Comparison of ENCODE assay signal across 14 cellular contexts in the genomic region with DNA sequence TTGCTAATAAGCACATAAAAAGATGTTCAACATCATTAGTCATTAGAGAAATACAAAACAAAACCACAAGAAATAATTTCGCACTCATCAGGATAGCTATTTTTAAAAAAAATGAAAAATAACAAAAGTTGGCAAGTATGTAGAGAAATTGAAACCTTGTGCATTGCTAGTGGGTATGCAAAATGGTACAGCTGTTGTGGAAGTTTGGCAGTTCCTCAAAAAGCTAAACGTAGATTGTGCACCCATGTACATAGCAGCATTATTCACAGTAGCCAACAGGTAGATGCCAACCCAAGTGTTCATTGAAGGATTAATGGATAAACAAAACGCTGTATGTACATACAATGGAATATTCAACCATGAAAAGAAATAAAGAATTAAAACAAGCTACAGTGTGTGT. TPM values are rescaled to one million over a fixed set of nuclear protein-coding genes. Genes with fewer than 3 reads are reported as not detected.
DNase-seq lines count a peak whose midpoint lies in the region; ATAC-seq and TF ChIP-seq lines count a peak whose summit lies in the region.
"Had no signal": no experiment of that assay in that cellular context is flagged by ENCODE, and none has a peak within 500 bp of the region (broad histone marks: within the 10 kb centered on the region; RNA-seq: fewer than 3 reads in every experiment).

No MANE protein-coding gene starts in this region.

- H3K36me3 ChIP-seq in osteoblast (ENCODE audit: insufficient read depth, low read length), result no peaks in the 10 kb centered on the region
- no peaks in the 10 kb centered on the region for H3K36me3 ChIP-seq in hepatocyte (replicated peaks; ENCODE audit: insufficient read depth, low read depth)

- TF ChIP-seq CTCF in osteoblast (IDR thresholded peaks at IDR 0.05; ENCODE audit: extremely low read depth, low read depth, low read length) (no peak), foreskin fibroblast (IDR thresholded peaks at IDR 0.05; ENCODE audit: low read depth, low read length) (no peak), hepatocyte (IDR thresholded peaks at IDR 0.05; ENCODE audit: poor library complexity) (no peak)

- H3K4me3 ChIP-seq in osteoblast (ENCODE audit: insufficient read depth, low read length) (no peak overlapping the region), foreskin fibroblast (ENCODE audit: low read depth in 1 of 2, low read length in 2 of 2) (no peak overlapping the region), hepatocyte (no peak overlapping the region)
- H3K4me3 ChIP-seq: dorsolateral prefrontal cortex, smooth muscle cell had no signal

- peak; percentile 3 for DNase-seq in osteoblast (ENCODE audit: insufficient read length, low spot score, missing footprints)
- no peak for DNase-seq in foreskin fibroblast
- no peak for DNase-seq in NCI-H82 treated with DMSO at 0.1 percent for 48 hours (lab: John Stamatoyannopoulos, UW; ENCODE audit: unreplicated experiment)
- DNase-seq in hepatocyte (ENCODE audit: low spot score), result no peak
- DNase-seq: activated CD4-positive, alpha-beta memory T cell treated with anti-CD3 and anti-CD28 coated beads for 36 hours; dorsolateral prefrontal cortex; NCI-H1436; NCI-H526; occipital lobe; T1000 had no signal

- H3K79me2 ChIP-seq in osteoblast (ENCODE audit: insufficient read depth, low read length), result no peaks in the 10 kb centered on the region
- H3K79me2 ChIP-seq in hepatocyte, result no peaks in the 10 kb centered on the region

- H3K27ac ChIP-seq in osteoblast (ENCODE audit: low read depth, low read length) (no peak overlapping the region), hepatocyte (no peak overlapping the region)
- H3K27ac ChIP-seq: dorsolateral prefrontal cortex had no signal

- H3K4me2 ChIP-seq in osteoblast (ENCODE audit: insufficient read depth, low read length), result no peak overlapping the region
- H3K4me2 ChIP-seq in hepatocyte, result no peak overlapping the region
- H3K4me2 ChIP-seq: smooth muscle cell had no signal

- peak; percentile 95 for ATAC-seq in GM19035 (IDR thresholded peaks at IDR 0.05; ENCODE audit: unreplicated experiment)
- peak; percentile 75 for ATAC-seq in GM21737 (IDR thresholded peaks at IDR 0.05; ENCODE audit: unreplicated experiment)
- ATAC-seq in HG03066 (IDR thresholded peaks at IDR 0.05; ENCODE audit: low read depth, unreplicated experiment), result peak; percentile 68

- H2AFZ ChIP-seq in osteoblast (ENCODE audit: low read length) (no peak overlapping the region), hepatocyte (no peak overlapping the region)

- H3K27me3 ChIP-seq in osteoblast (ENCODE audit: insufficient read depth, low read length), result no peaks in the 10 kb centered on the region
- no peaks in the 10 kb centered on the region for H3K27me3 ChIP-seq in hepatocyte
- H3K27me3 ChIP-seq: dorsolateral prefrontal cortex had no signal

- WGBS in hepatocyte (ENCODE audit: low lambda C conversion rate, missing lambda C conversion rate), result 91% methylated on average over 3 of the region's 3 CpGs

- no peaks in the 10 kb centered on the region for H3K9me2 ChIP-seq in hepatocyte (replicated peaks; ENCODE audit: insufficient read depth)

- H4K20me1 ChIP-seq in osteoblast (ENCODE audit: insufficient read depth, low read length) (no peaks in the 10 kb centered on the region), hepatocyte (ENCODE audit: insufficient read depth, poor library complexity, severe bottlenecking) (no peaks in the 10 kb centered on the region)

- no peaks in the 10 kb centered on the region for H3K4me1 ChIP-seq in osteoblast (ENCODE audit: insufficient read depth, low read length)
- H3K4me1 ChIP-seq in hepatocyte (ENCODE audit: insufficient read depth), result no peaks in the 10 kb centered on the region

- H3K9me3 ChIP-seq in osteoblast (ENCODE audit: low read depth, low read length), result no peaks in the 10 kb centered on the region
- no peaks in the 10 kb centered on the region for H3K9me3 ChIP-seq in hepatocyte (ENCODE audit: low read depth)

RNA-seq across cellular contexts. Expression of a gene that starts 35.3 kb away (rescaled TPM):
- total RNA-seq in osteoblast (60.4 and 63.3 TPM in 2 replicates), hepatocyte (73.3 and 84.8 TPM in 2 replicates)
- 50.7 and 65.1 TPM in 2 replicates for polyA plus RNA-seq in hepatocyte
